In genomic region chr12:76012656-76013055, GRCh38 we compare ENCODE assay signal across 18 cellular contexts.
"Had no signal": no experiment of that assay in that cellular context is flagged by ENCODE, and none has a peak within 500 bp of the region (broad histone marks: within the 10 kb centered on the region; RNA-seq: fewer than 3 reads in every experiment).

No MANE protein-coding gene starts in this region.

- ATAC-seq: HepG2, K562, SK-N-SH treated with all-trans-retinoic acid at 6 μM for 48 hours had no signal

- H3K4me3 ChIP-seq: K562 had no signal

- H3K27ac ChIP-seq: KMS-11, RWPE1 had no signal

- H3K9ac ChIP-seq: KMS-11 had no signal

- H3K4me2 ChIP-seq: KMS-11 had no signal

- DNase-seq: Kasumi-1, MM.1S, NCI-H1092 treated with DMSO at 0.1 percent for 48 hours, NCI-H1436, NCI-H1694, NCI-H187 treated with DMSO at 0.1 percent for 48 hours, NCI-H2029 treated with DMSO at 0.1 percent for 48 hours, NCI-H2171 treated with DMSO at 0.1 percent for 48 hours, NCI-H345, NCI-H446 treated with DMSO at 0.1 percent for 48 hours, NCI-H510A treated with DMSO at 0.1 percent for 48 hours, NCI-H526, SHP77 had no signal
